In genomic region chr15:85164841-85165466, GRCh38 we compare ENCODE assay signal across 24 cellular contexts.
DNase-seq lines count a peak whose midpoint lies in the region; ATAC-seq and TF ChIP-seq lines count a peak whose summit lies in the region.
"Had no signal": no experiment of that assay in that cellular context is flagged by ENCODE, and none has a peak within 500 bp of the region (broad histone marks: within the 10 kb centered on the region; RNA-seq: fewer than 3 reads in every experiment).

No MANE protein-coding gene starts in this region.

- no peak overlapping the region for H2AFZ ChIP-seq in PC-9
- H2AFZ ChIP-seq in smooth muscle cell (ENCODE audit: low read depth) = no peak overlapping the region

- peaks cover 13% of the 10 kb centered on the region; the same call in 1 of the 2 replicates for H3F3A ChIP-seq in PC-9 (ENCODE audit: insufficient read depth, low read depth)
- H3F3A ChIP-seq in smooth muscle cell (ENCODE audit: low read depth) = peaks cover 5% of the 10 kb centered on the region

- peaks cover 28% of the 10 kb centered on the region for H3K9me3 ChIP-seq in PC-9 (ENCODE audit: insufficient read depth, low read depth)
- H3K9me3 ChIP-seq in smooth muscle cell (replicated peaks; ENCODE audit: low read depth) = no peaks in the 10 kb centered on the region
- H3K9me3 ChIP-seq: BE2C, colonic mucosa had no signal

- no peaks in the 10 kb centered on the region; the same call in 1 of the 2 replicates for H3K36me3 ChIP-seq in PC-9 (ENCODE audit: low read depth)
- H3K36me3 ChIP-seq in smooth muscle cell (ENCODE audit: low read depth) = no peaks in the 10 kb centered on the region
- H3K36me3 ChIP-seq: BE2C, brain microvascular endothelial cell, colonic mucosa had no signal

- H3K4me3 ChIP-seq in PC-9 (no peak overlapping the region), smooth muscle cell (no peak overlapping the region)
- H3K4me3 ChIP-seq: A549, colonic mucosa, mucosa of descending colon had no signal

- BruUV-seq in PC-9 (replicated peaks; lab: Mats Ljungman, UMichigan) = no TSS peak

- H3K4me1 ChIP-seq in PC-9 (replicated peaks; ENCODE audit: insufficient read depth) = peaks cover 18% of the 10 kb centered on the region
- peaks cover 14% of the 10 kb centered on the region for H3K4me1 ChIP-seq in foreskin keratinocyte
- H3K4me1 ChIP-seq in smooth muscle cell (ENCODE audit: low read depth) = no peaks in the 10 kb centered on the region
- H3K4me1 ChIP-seq: BE2C had no signal

- CTCF ChIA-PET in PC-9 (lab: Charles Lee) = no interaction called here

- H3K27ac ChIP-seq in PC-9 (peak overlapping the region; percentile 9; the same call in 1 of the 2 replicates), foreskin keratinocyte (no peak overlapping the region), smooth muscle cell (ENCODE audit: low read depth) (peak overlapping the region; percentile 84)
- H3K27ac ChIP-seq: A549, brain microvascular endothelial cell, colonic mucosa had no signal

- no peaks in the 10 kb centered on the region for H3K79me2 ChIP-seq in PC-9 (ENCODE audit: low read depth)
- H3K79me2 ChIP-seq in smooth muscle cell (ENCODE audit: low read depth) = no peaks in the 10 kb centered on the region

- 50% methylated on average over 7 of the region's 7 CpGs for WGBS in smooth muscle cell (ENCODE audit: low lambda C conversion rate)

- H3K9ac ChIP-seq in smooth muscle cell (ENCODE audit: low read depth) = no peak overlapping the region

- H3K9me2 ChIP-seq in PC-9 (ENCODE audit: insufficient read depth) = no peaks in the 10 kb centered on the region

- peak; percentile 24 for DNase-seq in SIG-M5 treated with dmso at 0.1 percent for 504 hours (lab: John Stamatoyannopoulos, UW; ENCODE audit: unreplicated experiment)
- DNase-seq in SIG-M5 (lab: John Stamatoyannopoulos, UW) = no peak
- peak; percentile 45 to 75 for DNase-seq in PC-9
- peak; percentile 41 to 71 for DNase-seq in foreskin keratinocyte
- DNase-seq in smooth muscle cell (lab: John Stamatoyannopoulos, UW; ENCODE audit: unreplicated experiment) = no peak
- no peak for DNase-seq in NCI-H2227 treated with DMSO at 0.1 percent for 48 hours (lab: John Stamatoyannopoulos, UW)
- DNase-seq in activated CD4-positive, alpha-beta T cell treated with anti-CD3 and anti-CD28 coated beads for 4 hours = no peak
- DNase-seq: activated CD4-positive, alpha-beta memory T cell treated with anti-CD3 and anti-CD28 coated beads for 36 hours; activated CD4-positive, CD25-positive, alpha-beta regulatory T cell; activated gamma-delta T cell treated with Interleukin-2 at 50 U/mL for 16 hours; BE2C; brain microvascular endothelial cell; colonic mucosa; H9; head of caudate nucleus; left ventricle myocardium superior; NCI-H1694; NCI-H226; NK-92 treated with Interleukin-12 subunit alpha and Interleukin-12 subunit beta, amount 100 ng/mL, for 24 hours; posterior cingulate gyrus; T-helper 9 cell had no signal

- no peak for TF ChIP-seq CTCF in PC-9 (conservative IDR thresholded peaks at IDR 0.05)
- no peak for TF ChIP-seq CTCF in foreskin keratinocyte (conservative IDR thresholded peaks at IDR 0.05)
- TF ChIP-seq CTCF in smooth muscle cell (IDR thresholded peaks at IDR 0.05; ENCODE audit: borderline replicate concordance, insufficient read depth, poor library complexity, severe bottlenecking) = no peak

- POLR2A ChIA-PET in PC-9 (lab: Charles Lee; ENCODE audit: unreplicated experiment) = no interaction called here

- intact Hi-C loops in PC-9 (cut with micrococcal nuclease; ENCODE audit: unreplicated experiment) = no loop called here

- H3K27me3 ChIP-seq in PC-9 (ENCODE audit: insufficient read depth, low read depth) = no peaks in the 10 kb centered on the region
- H3K27me3 ChIP-seq in foreskin keratinocyte = no peaks in the 10 kb centered on the region
- H3K27me3 ChIP-seq in smooth muscle cell (ENCODE audit: low read depth) = no peaks in the 10 kb centered on the region
- H3K27me3 ChIP-seq: BE2C, brain microvascular endothelial cell, colonic mucosa had no signal

- peak; percentile 53 for ATAC-seq in foreskin keratinocyte
- ATAC-seq in HG03565 (IDR thresholded peaks at IDR 0.05; ENCODE audit: unreplicated experiment) = no peak
- ATAC-seq: A549, left ventricle myocardium superior, mucosa of descending colon had no signal

- H3K4me2 ChIP-seq in PC-9 = peak overlapping the region; percentile 36
- H3K4me2 ChIP-seq in smooth muscle cell = no peak overlapping the region
- H3K4me2 ChIP-seq: A549 had no signal

- H4K20me1 ChIP-seq in PC-9 (ENCODE audit: insufficient read depth) (no peaks in the 10 kb centered on the region), smooth muscle cell (ENCODE audit: low read depth) (no peaks in the 10 kb centered on the region)

Comparison
In these comparisons a context has a peak if more than half of its experiments do, and no peak if none do; other contexts are left out.
1. DNase-seq: peak in SIG-M5 treated with dmso at 0.1 percent for 504 hours (single experiment), PC-9 (2 of 2) and foreskin keratinocyte (2 of 2); none in SIG-M5 (single experiment), smooth muscle cell (single experiment), NCI-H2227 treated with DMSO at 0.1 percent for 48 hours (single experiment) and activated CD4-positive, alpha-beta T cell treated with anti-CD3 and anti-CD28 coated beads for 4 hours (0 of 2).